20 cellular contexts compared by ENCODE assay signal in genomic region chr5:128144491-128144890, GRCh38.
DNase-seq lines count a peak whose midpoint lies in the region; ATAC-seq and TF ChIP-seq lines count a peak whose summit lies in the region.
"Had no signal": no experiment of that assay in that cellular context is flagged by ENCODE, and none has a peak within 500 bp of the region (broad histone marks: within the 10 kb centered on the region; RNA-seq: fewer than 3 reads in every experiment).

No MANE protein-coding gene starts in this region.

- H3K36me3 ChIP-seq in Karpas-422 (ENCODE audit: insufficient read depth, low read length) = peaks cover 89% of the 10 kb centered on the region

- no peak for ATAC-seq in memory B cell (ENCODE audit: low read depth)
- ATAC-seq in esophagus mucosa = no peak
- ATAC-seq in HG02623 (IDR thresholded peaks at IDR 0.05; ENCODE audit: unreplicated experiment) = no peak
- ATAC-seq in HG03354 (IDR thresholded peaks at IDR 0.05; ENCODE audit: poor library complexity, severe bottlenecking, unreplicated experiment) = no peak
- ATAC-seq: HCT116; heart right ventricle; right cardiac atrium; stimulated activated naive CD8-positive, alpha-beta T cell treated with anti-CD3 and anti-CD28 coated beads, Interleukin-15, Interleukin-2, amounts not matched to agents 100 U/mL and 50 U/mL, for 24 hours had no signal

- H3K9me3 Mint-ChIP-seq in memory B cell = no peaks in the 10 kb centered on the region
- H3K9me3 Mint-ChIP-seq in activated T-helper 2 cell treated with anti-CD3 and anti-CD28 coated beads, Interferon-gamma antibody, Interleukin-2, Interleukin-4, amounts not matched to agents 10 μg/mL and 5 μg/mL and 100 μg/mL, durations not matched to agents 14 hours and 24 hours and 36 hours = no peaks in the 10 kb centered on the region
- H3K9me3 Mint-ChIP-seq: activated naive CD8-positive, alpha-beta T cell treated with anti-CD3 and anti-CD28 coated beads, Interleukin-2, amount 10 ng/mL, durations not matched to agents 7 days and 5 days had no signal

- peaks cover 19% of the 10 kb centered on the region for H3K36me3 Mint-ChIP-seq in memory B cell
- H3K36me3 Mint-ChIP-seq in activated T-helper 2 cell treated with anti-CD3 and anti-CD28 coated beads, Interferon-gamma antibody, Interleukin-2, Interleukin-4, amounts not matched to agents 10 μg/mL and 5 μg/mL and 100 μg/mL, durations not matched to agents 14 hours and 24 hours and 36 hours (ENCODE audit: low read depth) = peaks cover 19% of the 10 kb centered on the region

- intact Hi-C loops in dorsolateral prefrontal cortex (cut with DNase I) = no loop called here
- intact Hi-C loops in activated T-helper 2 cell treated with anti-CD3 and anti-CD28 coated beads, Interferon-gamma antibody, Interleukin-2, Interleukin-4, amounts not matched to agents 10 μg/mL and 5 μg/mL and 100 μg/mL, durations not matched to agents 14 hours and 24 hours and 36 hours (cut with micrococcal nuclease) = no loop called here

- no peaks in the 10 kb centered on the region for H3K27me3 ChIP-seq in AG04450 (ENCODE audit: control insufficient read depth, insufficient read depth, low read length)
- no peaks in the 10 kb centered on the region for H3K27me3 ChIP-seq in Karpas-422 (ENCODE audit: low read length)
- no peaks in the 10 kb centered on the region for H3K27me3 ChIP-seq in dorsolateral prefrontal cortex
- H3K27me3 ChIP-seq: heart right ventricle, upper lobe of left lung had no signal

- no peak overlapping the region for H3K27ac ChIP-seq in AG04450 (ENCODE audit: low read depth, low read length)
- 0 out of 2 replicates have a peak overlapping the region, but pooled peaks have one; percentile 14 for H3K27ac ChIP-seq in Karpas-422 (ENCODE audit: low read length)
- H3K27ac ChIP-seq in dorsolateral prefrontal cortex = peak overlapping the region; percentile 52 to 93 (median 83)
- H3K27ac ChIP-seq: heart right ventricle, upper lobe of left lung had no signal

- H3K79me2 ChIP-seq in Karpas-422 (ENCODE audit: low read length) = peaks cover 72% of the 10 kb centered on the region

- peak; percentile 18 for DNase-seq in AG04450 (ENCODE audit: low read depth, low spot score)
- no peak for DNase-seq in Karpas-422
- no peak for DNase-seq in dorsolateral prefrontal cortex
- DNase-seq in memory B cell (ENCODE audit: low spot score in 2 of 2) = no peak
- no peak for DNase-seq in activated T-helper 2 cell treated with anti-CD3 and anti-CD28 coated beads, Interferon-gamma antibody, Interleukin-2, Interleukin-4, amounts not matched to agents 10 μg/mL and 5 μg/mL and 100 μg/mL, durations not matched to agents 14 hours and 24 hours and 36 hours (ENCODE audit: low spot score)
- DNase-seq: activated CD8-positive, alpha-beta memory T cell treated with anti-CD3 and anti-CD28 coated beads for 24 hours; activated naive CD8-positive, alpha-beta T cell treated with anti-CD3 and anti-CD28 coated beads, Interleukin-2, amount 10 ng/mL, durations not matched to agents 7 days and 5 days; CD4-positive, alpha-beta memory T cell; central memory CD4-positive, alpha-beta T cell; effector CD4-positive, alpha-beta T cell; heart right ventricle; NCI-H1417; right cardiac atrium; stimulated activated naive CD8-positive, alpha-beta T cell treated with anti-CD3 and anti-CD28 coated beads, Interleukin-15, Interleukin-2, amounts not matched to agents 100 U/mL and 50 U/mL, for 24 hours; T1000; upper lobe of left lung had no signal

- H3K4me3 Mint-ChIP-seq in memory B cell = no peak overlapping the region
- no peak overlapping the region for H3K4me3 Mint-ChIP-seq in activated T-helper 2 cell treated with anti-CD3 and anti-CD28 coated beads, Interferon-gamma antibody, Interleukin-2, Interleukin-4, amounts not matched to agents 10 μg/mL and 5 μg/mL and 100 μg/mL, durations not matched to agents 14 hours and 24 hours and 36 hours (ENCODE audit: low read depth)
- H3K4me3 Mint-ChIP-seq: activated naive CD8-positive, alpha-beta T cell treated with anti-CD3 and anti-CD28 coated beads, Interleukin-2, amount 10 ng/mL, durations not matched to agents 7 days and 5 days; CD4-positive, alpha-beta memory T cell had no signal

- H3K9ac ChIP-seq in Karpas-422 (ENCODE audit: low read length) = no peak overlapping the region

- no peaks in the 10 kb centered on the region for H3K9me3 ChIP-seq in AG04450 (ENCODE audit: control insufficient read depth, insufficient read depth, low read length)
- no peaks in the 10 kb centered on the region for H3K9me3 ChIP-seq in Karpas-422 (ENCODE audit: low read length)
- H3K9me3 ChIP-seq: heart right ventricle, upper lobe of left lung had no signal

- H3K27ac Mint-ChIP-seq in memory B cell = peak overlapping the region; percentile 29
- no peak overlapping the region for H3K27ac Mint-ChIP-seq in activated T-helper 2 cell treated with anti-CD3 and anti-CD28 coated beads, Interferon-gamma antibody, Interleukin-2, Interleukin-4, amounts not matched to agents 10 μg/mL and 5 μg/mL and 100 μg/mL, durations not matched to agents 14 hours and 24 hours and 36 hours
- H3K27ac Mint-ChIP-seq: activated naive CD8-positive, alpha-beta T cell treated with anti-CD3 and anti-CD28 coated beads, Interleukin-2, amount 10 ng/mL, durations not matched to agents 7 days and 5 days had no signal

- H3K4me1 Mint-ChIP-seq in memory B cell = no peaks in the 10 kb centered on the region
- H3K4me1 Mint-ChIP-seq in activated T-helper 2 cell treated with anti-CD3 and anti-CD28 coated beads, Interferon-gamma antibody, Interleukin-2, Interleukin-4, amounts not matched to agents 10 μg/mL and 5 μg/mL and 100 μg/mL, durations not matched to agents 14 hours and 24 hours and 36 hours (ENCODE audit: low read depth) = peaks cover 1% of the 10 kb centered on the region
- H3K4me1 Mint-ChIP-seq: activated naive CD8-positive, alpha-beta T cell treated with anti-CD3 and anti-CD28 coated beads, Interleukin-2, amount 10 ng/mL, durations not matched to agents 7 days and 5 days; CD4-positive, alpha-beta memory T cell had no signal

- no peak overlapping the region for H3K4me3 ChIP-seq in AG04450 (ENCODE audit: low read depth, low read length)
- H3K4me3 ChIP-seq in Karpas-422 (ENCODE audit: low read length) = no peak overlapping the region
- H3K4me3 ChIP-seq in dorsolateral prefrontal cortex = peak overlapping the region in 4 of 59 donors; percentile 3 to 20 (median 12)
- H3K4me3 ChIP-seq: heart right ventricle, upper lobe of left lung had no signal

- POLR2A ChIA-PET in AG04450 (lab: Yijun Ruan, JAX) = no interaction called here

- CTCF ChIA-PET in AG04450 (lab: Charles Lee) = no interaction called here

- no peak overlapping the region for H2AFZ ChIP-seq in Karpas-422 (ENCODE audit: low read length)

- TF ChIP-seq CTCF in AG04450 (IDR thresholded peaks at IDR 0.05; ENCODE audit: low read depth, low read length) (no peak), dorsolateral prefrontal cortex (IDR thresholded peaks at IDR 0.05 in 54 of 56, conservative IDR thresholded peaks at IDR 0.05 in 2 of 56; ENCODE audit: low read depth in 1 of 56, partially characterized antibody in 56 of 56) (no peak)

- no peaks in the 10 kb centered on the region for H3K4me1 ChIP-seq in Karpas-422 (ENCODE audit: low read length)
- H3K4me1 ChIP-seq: heart right ventricle, upper lobe of left lung had no signal

- H3K4me2 ChIP-seq in Karpas-422 (ENCODE audit: low read depth, low read length, poor library complexity, severe bottlenecking) = no peak overlapping the region

- no peaks in the 10 kb centered on the region for H4K20me1 ChIP-seq in Karpas-422 (ENCODE audit: insufficient read depth, low read depth, low read length)

- H3K9me2 ChIP-seq in Karpas-422 (replicated peaks; ENCODE audit: insufficient read depth, low read length) = no peaks in the 10 kb centered on the region

- no peaks in the 10 kb centered on the region for H3K27me3 Mint-ChIP-seq in memory B cell
- H3K27me3 Mint-ChIP-seq in activated T-helper 2 cell treated with anti-CD3 and anti-CD28 coated beads, Interferon-gamma antibody, Interleukin-2, Interleukin-4, amounts not matched to agents 10 μg/mL and 5 μg/mL and 100 μg/mL, durations not matched to agents 14 hours and 24 hours and 36 hours (ENCODE audit: low read depth) = no peaks in the 10 kb centered on the region
- H3K27me3 Mint-ChIP-seq: activated naive CD8-positive, alpha-beta T cell treated with anti-CD3 and anti-CD28 coated beads, Interleukin-2, amount 10 ng/mL, durations not matched to agents 7 days and 5 days; CD4-positive, alpha-beta memory T cell had no signal
